10 cellular contexts compared by ENCODE assay signal in the genomic region with DNA sequence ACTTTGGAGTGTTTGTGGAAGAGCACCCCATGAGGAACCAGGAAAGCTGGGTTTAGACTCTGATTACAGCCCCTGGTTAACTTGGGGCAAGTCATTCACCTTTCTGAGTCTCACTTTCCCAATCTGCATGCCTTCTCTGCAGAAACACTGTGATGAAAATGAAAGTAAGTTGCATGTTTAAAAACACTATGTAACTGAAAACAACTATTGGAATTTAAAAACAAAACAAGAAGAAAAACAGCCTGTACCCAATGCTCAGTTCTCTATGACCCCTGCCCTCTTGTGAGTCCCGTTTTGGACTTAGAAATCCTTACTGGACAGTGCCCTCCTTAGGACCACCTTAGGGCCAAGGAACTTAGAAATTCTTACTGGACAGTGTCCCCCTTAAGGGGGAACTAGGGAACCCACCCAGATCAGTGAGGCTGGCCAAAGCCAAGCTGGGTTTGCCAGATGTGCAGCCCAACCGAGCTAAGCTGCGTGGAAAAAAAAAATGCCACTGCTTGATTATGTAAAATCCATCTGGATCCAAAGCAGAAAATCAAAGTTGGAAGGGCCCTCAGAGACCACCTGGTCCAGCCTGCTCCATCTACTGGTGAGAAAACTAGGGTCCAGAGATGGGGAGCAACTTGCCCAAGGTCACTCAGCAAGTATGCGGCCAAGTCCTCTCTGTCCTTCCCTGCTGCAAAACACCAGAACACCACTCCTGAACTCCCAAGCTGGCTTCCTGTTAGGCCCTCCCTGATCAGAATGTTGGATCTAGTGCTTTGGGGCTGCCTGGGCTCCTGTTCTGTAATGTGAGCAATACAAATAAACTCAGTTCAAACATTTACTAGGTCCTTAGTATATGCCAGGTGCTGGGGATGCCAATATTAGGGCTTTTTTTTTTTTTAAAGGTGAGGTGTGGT.
A peak's percentile ranks its signal among the peaks of the same experiment; 100 is the strongest.
DNase-seq lines count a peak whose midpoint lies in the region; ATAC-seq and TF ChIP-seq lines count a peak whose summit lies in the region.
"Had no signal": no experiment of that assay in that cellular context is flagged by ENCODE, and none has a peak within 500 bp of the region (broad histone marks: within the 10 kb centered on the region; RNA-seq: fewer than 3 reads in every experiment).

No MANE protein-coding gene starts in this region.

- H3K9me3 Mint-ChIP-seq in activated CD4-positive, alpha-beta T cell treated with anti-CD3 and anti-CD28 coated beads for 36 hours (ENCODE audit: low read depth), result no peaks in the 10 kb centered on the region
- H3K9me3 Mint-ChIP-seq in activated naive CD8-positive, alpha-beta T cell (ENCODE audit: low read depth), result no peaks in the 10 kb centered on the region

- CTCF ChIA-PET in activated CD4-positive, alpha-beta T cell treated with anti-CD3 and anti-CD28 coated beads for 36 hours (lab: Charles Lee), result interaction anchor here (0.5 to 1.3 kb wide), 5 partner anchors 8 to 147 kb away, joined by 3 read pairs; no protein-coding TSS in a partner anchor

- H3K36me3 ChIP-seq in left lung (peaks cover 0 to 8% of the 10 kb centered on the region in 2 donors), thymus (ENCODE audit: control insufficient read depth, insufficient read depth) (peaks cover 52% of the 10 kb centered on the region)

- no peak for DNase-seq in activated CD4-positive, alpha-beta T cell treated with anti-CD3 and anti-CD28 coated beads for 36 hours
- DNase-seq in activated CD4-positive, alpha-beta T cell treated with anti-CD3 and anti-CD28 coated beads for 4 hours, result no peak
- DNase-seq in left lung (no peak), NCI-H2107 treated with DMSO at 0.1 percent for 48 hours (lab: John Stamatoyannopoulos, UW; ENCODE audit: unreplicated experiment) (no peak)
- DNase-seq: cortex of kidney had no signal

- H3K4me1 ChIP-seq in left lung (peaks cover 24 to 50% of the 10 kb centered on the region in 2 donors), thymus (ENCODE audit: control insufficient read depth, insufficient read depth, low read length) (peaks cover 10% of the 10 kb centered on the region)

- no peaks in the 10 kb centered on the region for H3K27me3 Mint-ChIP-seq in activated CD4-positive, alpha-beta T cell treated with anti-CD3 and anti-CD28 coated beads for 36 hours
- H3K27me3 Mint-ChIP-seq in activated naive CD8-positive, alpha-beta T cell, result no peaks in the 10 kb centered on the region

- POLR2A ChIA-PET in activated CD4-positive, alpha-beta T cell treated with anti-CD3 and anti-CD28 coated beads for 36 hours (lab: Charles Lee), result interaction anchor here (0.6 kb wide), 1 partner anchor 11 kb away, joined by 9 read pairs; no protein-coding TSS in a partner anchor

- H3K4me3 ChIP-seq in left lung, result no peak overlapping the region
- H3K4me3 ChIP-seq in thymus (ENCODE audit: low read length), result no peak overlapping the region

- WGBS in thymus, result 91% methylated on average over 4 of the region's 4 CpGs

- no peak for TF ChIP-seq CTCF in left lung (IDR thresholded peaks at IDR 0.05)

- ATAC-seq in activated CD4-positive, alpha-beta T cell treated with anti-CD3 and anti-CD28 coated beads for 36 hours, result peak; percentile 76
- no peak for ATAC-seq in left lung
- no peak for ATAC-seq in GM18868 (IDR thresholded peaks at IDR 0.05; ENCODE audit: unreplicated experiment)
- no peak for ATAC-seq in GM19397 (IDR thresholded peaks at IDR 0.05; ENCODE audit: unreplicated experiment)

- intact Hi-C loops in activated CD4-positive, alpha-beta T cell treated with anti-CD3 and anti-CD28 coated beads for 36 hours (cut with DNase I, micrococcal nuclease), result no loop called here
- intact Hi-C loops in left lung (cut with DNase I), result no loop called here

- H3K27ac Mint-ChIP-seq in activated CD4-positive, alpha-beta T cell treated with anti-CD3 and anti-CD28 coated beads for 36 hours, result peak overlapping the region; percentile 93
- H3K27ac Mint-ChIP-seq in activated naive CD8-positive, alpha-beta T cell, result peak overlapping the region; percentile 91

- no peaks in the 10 kb centered on the region for H3K9me3 ChIP-seq in left lung
- H3K9me3 ChIP-seq in thymus (ENCODE audit: control insufficient read depth), result no peaks in the 10 kb centered on the region
- H3K9me3 ChIP-seq: neutrophil had no signal

- peaks cover 6% of the 10 kb centered on the region for H3K36me3 Mint-ChIP-seq in activated CD4-positive, alpha-beta T cell treated with anti-CD3 and anti-CD28 coated beads for 36 hours (ENCODE audit: low read depth)
- peaks cover 7% of the 10 kb centered on the region for H3K36me3 Mint-ChIP-seq in activated naive CD8-positive, alpha-beta T cell

- H3K27ac ChIP-seq in left lung (peak overlapping the region; percentile 44 to 58), thymus (ENCODE audit: low read depth) (peak overlapping the region; percentile 25)
- H3K27ac ChIP-seq: neutrophil had no signal

- H3K27me3 ChIP-seq in left lung, result no peaks in the 10 kb centered on the region
- H3K27me3 ChIP-seq in thymus (ENCODE audit: control insufficient read depth, insufficient read depth), result no peaks in the 10 kb centered on the region
- H3K27me3 ChIP-seq: neutrophil had no signal

- H3K4me1 Mint-ChIP-seq in activated CD4-positive, alpha-beta T cell treated with anti-CD3 and anti-CD28 coated beads for 36 hours, result peaks cover 44% of the 10 kb centered on the region
- peaks cover 57% of the 10 kb centered on the region for H3K4me1 Mint-ChIP-seq in activated naive CD8-positive, alpha-beta T cell (ENCODE audit: low read depth)

- no peak overlapping the region for H3K4me3 Mint-ChIP-seq in activated CD4-positive, alpha-beta T cell treated with anti-CD3 and anti-CD28 coated beads for 36 hours
- H3K4me3 Mint-ChIP-seq in activated naive CD8-positive, alpha-beta T cell, result peak overlapping the region; percentile 72
